ENCODE assay signal across 11 cellular contexts in genomic region chr22:46131151-46131587, GRCh38. TPM values are rescaled to one million over a fixed set of nuclear protein-coding genes. Genes with fewer than 3 reads are reported as not detected.
DNase-seq lines count a peak whose midpoint lies in the region; ATAC-seq, FAIRE-seq and TF ChIP-seq lines count a peak whose summit lies in the region.
"Had no signal": no experiment of that assay in that cellular context is flagged by ENCODE, and none has a peak within 500 bp of the region (broad histone marks: within the 10 kb centered on the region; RNA-seq: fewer than 3 reads in every experiment).

No MANE protein-coding gene starts in this region.

- H3K4me1 Mint-ChIP-seq in CD8-positive, alpha-beta memory T cell, result no peaks in the 10 kb centered on the region
- no peaks in the 10 kb centered on the region for H3K4me1 Mint-ChIP-seq in activated CD8-positive, alpha-beta T cell treated with anti-CD3 and anti-CD28 coated beads for 36 hours (ENCODE audit: low read depth)

- H3K79me2 ChIP-seq in endothelial cell of umbilical vein (ENCODE audit: control insufficient read depth, insufficient read depth, low read length) (no peaks in the 10 kb centered on the region), osteoblast (ENCODE audit: insufficient read depth, low read length) (no peaks in the 10 kb centered on the region)

- no peak overlapping the region for H3K27ac Mint-ChIP-seq in CD8-positive, alpha-beta memory T cell
- H3K27ac Mint-ChIP-seq in activated CD8-positive, alpha-beta T cell treated with anti-CD3 and anti-CD28 coated beads for 36 hours, result no peak overlapping the region

- H4K20me1 ChIP-seq in endothelial cell of umbilical vein (replicated peaks; ENCODE audit: control insufficient read depth, extremely low read depth, insufficient read depth, low read length) (no peaks in the 10 kb centered on the region), osteoblast (ENCODE audit: insufficient read depth, low read length) (no peaks in the 10 kb centered on the region)

- H3K4me1 ChIP-seq in endothelial cell of umbilical vein (ENCODE audit: control insufficient read depth, extremely low read depth, insufficient read depth, low read length), result no peaks in the 10 kb centered on the region
- H3K4me1 ChIP-seq in osteoblast (ENCODE audit: insufficient read depth, low read length), result no peaks in the 10 kb centered on the region
- no peaks in the 10 kb centered on the region for H3K4me1 ChIP-seq in CD8-positive, alpha-beta memory T cell (ENCODE audit: insufficient read depth, low read length)

- DNase-seq in GM06990 (ENCODE audit: extremely low read depth, insufficient read length), result no peak
- DNase-seq in NB4 (ENCODE audit: low read depth), result no peak
- no peak for DNase-seq in endothelial cell of umbilical vein (ENCODE audit: low read depth, low spot score)
- peak; percentile 78 for DNase-seq in osteoblast (ENCODE audit: insufficient read length, low spot score, missing footprints)
- DNase-seq in CD8-positive, alpha-beta memory T cell, result no peak
- no peak for DNase-seq in activated CD8-positive, alpha-beta T cell treated with anti-CD3 and anti-CD28 coated beads for 36 hours
- no peak for DNase-seq in posterior vena cava (ENCODE audit: low spot score)
- DNase-seq: adrenal gland, KG1, left ventricle myocardium superior had no signal

- POLR2A ChIA-PET in endothelial cell of umbilical vein (lab: Charles Lee), result no interaction called here
- POLR2A ChIA-PET in CD8-positive, alpha-beta memory T cell (lab: Charles Lee), result no interaction called here
- POLR2A ChIA-PET in activated CD8-positive, alpha-beta T cell treated with anti-CD3 and anti-CD28 coated beads for 36 hours (lab: Charles Lee), result no interaction called here

- intact Hi-C loops in endothelial cell of umbilical vein (cut with micrococcal nuclease), result no loop called here
- intact Hi-C loops in activated CD8-positive, alpha-beta T cell treated with anti-CD3 and anti-CD28 coated beads for 36 hours (cut with micrococcal nuclease), result no loop called here
- intact Hi-C loops in posterior vena cava (cut with DNase I), result no loop called here

- dilution Hi-C loops in endothelial cell of umbilical vein (cut with MboI; ENCODE audit: extremely low pct_ligation_motif_present, low sequenced_read_pairs), result no loop called here

- no peaks in the 10 kb centered on the region for H3K9me1 ChIP-seq in endothelial cell of umbilical vein (replicated peaks; ENCODE audit: control insufficient read depth, extremely low read depth, insufficient read depth, low read length)

- no peaks in the 10 kb centered on the region for H3K36me3 ChIP-seq in GM06990 (ENCODE audit: control insufficient read depth, insufficient read depth, low read length)
- H3K36me3 ChIP-seq in endothelial cell of umbilical vein (ENCODE audit: control insufficient read depth in 2 of 2, extremely low read depth in 1 of 2, insufficient read depth in 2 of 2, low read length in 2 of 2), result no peaks in the 10 kb centered on the region
- no peaks in the 10 kb centered on the region for H3K36me3 ChIP-seq in osteoblast (ENCODE audit: insufficient read depth, low read length)
- H3K36me3 ChIP-seq in CD8-positive, alpha-beta memory T cell (ENCODE audit: insufficient read depth, low read length), result no peaks in the 10 kb centered on the region
- H3K36me3 ChIP-seq: adrenal gland, upper lobe of left lung had no signal

- H3K36me3 Mint-ChIP-seq in CD8-positive, alpha-beta memory T cell, result no peaks in the 10 kb centered on the region
- no peaks in the 10 kb centered on the region for H3K36me3 Mint-ChIP-seq in activated CD8-positive, alpha-beta T cell treated with anti-CD3 and anti-CD28 coated beads for 36 hours (ENCODE audit: low read depth)

- CTCF ChIA-PET in endothelial cell of umbilical vein (lab: Charles Lee), result no interaction called here
- CTCF ChIA-PET in CD8-positive, alpha-beta memory T cell (lab: Charles Lee), result no interaction called here
- CTCF ChIA-PET in activated CD8-positive, alpha-beta T cell treated with anti-CD3 and anti-CD28 coated beads for 36 hours (lab: Charles Lee), result no interaction called here

- no peak overlapping the region for H2AFZ ChIP-seq in endothelial cell of umbilical vein (ENCODE audit: low read depth, low read length)
- H2AFZ ChIP-seq in osteoblast (ENCODE audit: low read length), result no peak overlapping the region

- TF ChIP-seq POLR2A in NB4 (IDR thresholded peaks at IDR 0.05; ENCODE audit: extremely low read depth, insufficient read length), result no peak
- TF ChIP-seq POLR2A in endothelial cell of umbilical vein (IDR thresholded peaks at IDR 0.05; ENCODE audit: low read depth, low read length), result no peak

- no peaks in the 10 kb centered on the region for H3K27me3 Mint-ChIP-seq in CD8-positive, alpha-beta memory T cell
- no peaks in the 10 kb centered on the region for H3K27me3 Mint-ChIP-seq in activated CD8-positive, alpha-beta T cell treated with anti-CD3 and anti-CD28 coated beads for 36 hours

- H3K4me3 Mint-ChIP-seq in CD8-positive, alpha-beta memory T cell, result no peak overlapping the region
- H3K4me3 Mint-ChIP-seq in activated CD8-positive, alpha-beta T cell treated with anti-CD3 and anti-CD28 coated beads for 36 hours, result no peak overlapping the region

- H3K9me3 Mint-ChIP-seq in CD8-positive, alpha-beta memory T cell, result no peaks in the 10 kb centered on the region
- no peaks in the 10 kb centered on the region for H3K9me3 Mint-ChIP-seq in activated CD8-positive, alpha-beta T cell treated with anti-CD3 and anti-CD28 coated beads for 36 hours

- no peak for FAIRE-seq in endothelial cell of umbilical vein (lab: Jason Lieb, UNC)

- no peak overlapping the region for H3K4me2 ChIP-seq in endothelial cell of umbilical vein (ENCODE audit: insufficient read depth, low read length)
- H3K4me2 ChIP-seq in osteoblast (ENCODE audit: insufficient read depth, low read length), result no peak overlapping the region

- no peaks in the 10 kb centered on the region for H3K27me3 ChIP-seq in GM06990 (replicated peaks; ENCODE audit: control insufficient read depth, insufficient read depth, low read length)
- H3K27me3 ChIP-seq in endothelial cell of umbilical vein (ENCODE audit: control insufficient read depth in 2 of 2, insufficient read depth in 2 of 2, low read length in 2 of 2), result no peaks in the 10 kb centered on the region
- H3K27me3 ChIP-seq in osteoblast (ENCODE audit: insufficient read depth, low read length), result no peaks in the 10 kb centered on the region
- no peaks in the 10 kb centered on the region for H3K27me3 ChIP-seq in CD8-positive, alpha-beta memory T cell (ENCODE audit: insufficient read depth, low read length, poor library complexity, severe bottlenecking)
- H3K27me3 ChIP-seq: adrenal gland, upper lobe of left lung had no signal

- TF ChIP-seq CTCF in GM06990 (IDR thresholded peaks at IDR 0.05; ENCODE audit: insufficient read depth, low read length, poor library complexity, severe bottlenecking) (peak; percentile 30), NB4 (IDR thresholded peaks at IDR 0.05; ENCODE audit: low read depth, low read length) (peak; percentile 39), endothelial cell of umbilical vein (IDR thresholded peaks at IDR 0.05; ENCODE audit: extremely low read depth in 1 of 2, insufficient read depth in 1 of 2, low read depth in 1 of 2, low read length in 2 of 2) (peak; percentile 46 to 59), osteoblast (IDR thresholded peaks at IDR 0.05; ENCODE audit: extremely low read depth, low read depth, low read length) (peak; percentile 38)
- TF ChIP-seq CTCF in activated CD8-positive, alpha-beta T cell treated with anti-CD3 and anti-CD28 coated beads for 36 hours (IDR thresholded peaks at IDR 0.05), result no peak

- H3K9ac ChIP-seq in endothelial cell of umbilical vein (replicated peaks; ENCODE audit: extremely low read depth, insufficient read depth, low read length), result no peak overlapping the region

- no TSS peak for BruUV-seq in endothelial cell of umbilical vein (replicated peaks; lab: Mats Ljungman, UMichigan)

- ATAC-seq in activated CD8-positive, alpha-beta T cell treated with anti-CD3 and anti-CD28 coated beads for 36 hours, result no peak
- ATAC-seq: left ventricle myocardium superior had no signal

- no peaks in the 10 kb centered on the region for H3K9me3 ChIP-seq in endothelial cell of umbilical vein (replicated peaks; ENCODE audit: control insufficient read depth, insufficient read depth, low read length)
- no peaks in the 10 kb centered on the region for H3K9me3 ChIP-seq in osteoblast (ENCODE audit: low read depth, low read length)
- no peaks in the 10 kb centered on the region for H3K9me3 ChIP-seq in CD8-positive, alpha-beta memory T cell (ENCODE audit: low read length)
- H3K9me3 ChIP-seq: adrenal gland, upper lobe of left lung had no signal

- H3K27ac ChIP-seq in endothelial cell of umbilical vein (ENCODE audit: insufficient read depth, low read depth, low read length) (no peak overlapping the region), osteoblast (ENCODE audit: low read depth, low read length) (no peak overlapping the region)
- no peak overlapping the region for H3K27ac ChIP-seq in CD8-positive, alpha-beta memory T cell (ENCODE audit: low read depth, low read length)
- H3K27ac ChIP-seq: adrenal gland, upper lobe of left lung had no signal

- H3K4me3 ChIP-seq in GM06990 (replicated peaks; ENCODE audit: low read depth, low read length), result no peak overlapping the region
- H3K4me3 ChIP-seq in NB4 (ENCODE audit: low read depth, low read length), result no peak overlapping the region
- no peak overlapping the region for H3K4me3 ChIP-seq in endothelial cell of umbilical vein (replicated peaks in 1 of 3; ENCODE audit: insufficient read depth in 1 of 3, low read depth in 1 of 3, low read length in 3 of 3)
- no peak overlapping the region for H3K4me3 ChIP-seq in osteoblast (ENCODE audit: insufficient read depth, low read length)
- H3K4me3 ChIP-seq in CD8-positive, alpha-beta memory T cell (ENCODE audit: low read length), result no peak overlapping the region
- H3K4me3 ChIP-seq: adrenal gland, upper lobe of left lung had no signal

TF ChIP-seq in endothelial cell of umbilical vein, 7 proteins besides CTCF, POLR2A, EP300 and RAD21 (continues in another document):
- TF ChIP-seq JUN (IDR thresholded peaks at IDR 0.05; ENCODE audit: borderline replicate concordance, insufficient read depth, insufficient read length, low read depth) (no peak), FOS (IDR thresholded peaks at IDR 0.05; ENCODE audit: borderline replicate concordance, insufficient read depth, low read length) (no peak)

RNA-seq across cellular contexts. Expression of gene PPARA, which starts 19.2 kb away (rescaled TPM):
- 6.6 and 10.7 TPM in 2 replicates for total RNA-seq in endothelial cell of umbilical vein
- 2.9 and 3.1 TPM in 2 replicates for polyA plus RNA-seq in endothelial cell of umbilical vein
- 2.5 and 3.6 TPM in 2 replicates for polyA plus RNA-seq in endothelial cell of umbilical vein (2011; cell fraction: cytosol; rRNA removed)
- 4.3 and 5.5 TPM in 2 replicates for polyA plus RNA-seq in endothelial cell of umbilical vein (2011; cell fraction: nucleus; rRNA removed)
- 3.5 and 4.7 TPM in 2 replicates for polyA plus RNA-seq in endothelial cell of umbilical vein (2012)
- 8.8 and 10.2 TPM in 2 replicates for polyA minus RNA-seq in endothelial cell of umbilical vein
- 4.8 TPM for polyA minus RNA-seq in endothelial cell of umbilical vein (2011; cell fraction: cytosol; rRNA and poly(A)+ RNA removed)
- polyA minus RNA-seq in endothelial cell of umbilical vein (2011; cell fraction: nucleus; rRNA and poly(A)+ RNA removed), result 5.0 and 5.8 TPM in 2 replicates
- 21.8 and 22.1 TPM in 2 replicates for total RNA-seq in osteoblast
- total RNA-seq in CD8-positive, alpha-beta memory T cell, result 10 to 100 TPM; 11.2 to 12.9 TPM
- 10.1 TPM for polyA plus RNA-seq in CD8-positive, alpha-beta memory T cell
- total RNA-seq in activated CD8-positive, alpha-beta T cell treated with anti-CD3 and anti-CD28 coated beads for 36 hours, result 10 to 100 TPM in 1 of 2 experiments, 1 to 10 TPM in 1; 9.1 to 11.8 TPM
- 10 to 100 TPM; 22.8 to 27.7 TPM for total RNA-seq in posterior vena cava
